Comparison of ENCODE assay signal across 19 cellular contexts in the genomic region with DNA sequence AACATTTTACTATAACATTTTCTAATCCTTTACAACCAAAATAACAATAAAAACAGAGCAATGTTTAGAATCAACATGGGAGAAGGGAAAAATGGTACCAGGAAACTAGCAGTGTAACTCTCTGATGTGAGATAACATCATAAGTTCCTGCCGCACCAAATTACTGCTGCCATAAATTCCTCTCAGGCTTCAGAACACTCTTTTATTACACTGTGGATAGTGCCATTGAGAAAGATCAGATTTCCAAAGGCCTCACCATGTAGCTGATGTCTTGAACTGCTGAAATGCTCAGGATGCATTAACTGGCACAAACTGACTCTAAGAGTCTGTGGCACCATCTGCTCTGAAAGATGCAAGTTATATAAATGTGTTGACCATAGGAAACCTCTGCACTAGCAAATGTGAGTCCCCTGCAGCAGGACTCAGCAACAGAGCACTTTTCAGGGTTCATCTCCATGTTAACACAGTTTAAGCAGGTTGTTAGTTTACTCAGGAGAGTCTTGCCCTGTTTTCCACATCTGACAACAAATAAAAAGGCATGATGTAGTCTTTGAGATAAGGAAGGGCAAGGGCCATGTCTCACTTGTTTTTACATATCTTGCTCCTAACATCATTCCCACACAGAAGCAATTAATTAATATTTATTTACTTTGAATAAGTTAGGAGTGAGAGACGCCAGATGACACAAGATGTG.
A peak's percentile ranks its signal among the peaks of the same experiment; 100 is the strongest.
DNase-seq lines count a peak whose midpoint lies in the region; ATAC-seq and TF ChIP-seq lines count a peak whose summit lies in the region.
"Had no signal": no experiment of that assay in that cellular context is flagged by ENCODE, and none has a peak within 500 bp of the region (broad histone marks: within the 10 kb centered on the region; RNA-seq: fewer than 3 reads in every experiment).

No MANE protein-coding gene starts in this region.

- peak overlapping the region in 1 of 2 experiments; percentile 55; a peak in 2 of 4 replicates for H3K27ac ChIP-seq in SK-N-SH (ENCODE audit: low read depth in 2 of 2, low read length in 1 of 2)
- no peak overlapping the region for H3K27ac ChIP-seq in endodermal cell (ENCODE audit: low read depth, low read length)
- H3K27ac ChIP-seq in CD8-positive, alpha-beta T cell (ENCODE audit: low read depth, low read length), result no peak overlapping the region
- H3K27ac ChIP-seq: 22Rv1, BLaER1, SJSA1 had no signal

- in situ Hi-C loops in T47D (cut with HindIII; ENCODE audit: low pct_unique_long_range_greater_than_20kb, low sequenced_read_pairs), result no loop called here

- no peak overlapping the region for H3K4me2 ChIP-seq in SK-N-SH
- H3K4me2 ChIP-seq: BLaER1 had no signal

- H4K20me1 ChIP-seq in SK-N-SH (ENCODE audit: insufficient read depth), result no peaks in the 10 kb centered on the region
- H4K20me1 ChIP-seq: BLaER1 had no signal

- POLR2A ChIA-PET in MCF 10A (lab: Yijun Ruan, JAX), result interaction anchor here (0.6 to 0.9 kb wide), 2 partner anchors 10 to 283 kb away, joined by 3 to 7 read pairs; no protein-coding TSS in a partner anchor
- POLR2A ChIA-PET in SK-N-SH (lab: Yijun Ruan, JAX), result no interaction called here
- POLR2A ChIA-PET in CD8-positive, alpha-beta T cell (lab: Charles Lee), result no interaction called here

- CTCF ChIA-PET in MCF 10A (lab: Yijun Ruan, JAX) (interaction anchor here (1.3 kb wide), 1 partner anchor 1462 kb away, joined by 5 read pairs; no protein-coding TSS in a partner anchor), SK-N-SH (lab: Yijun Ruan, JAX) (interaction anchor here (1.0 kb wide), 1 partner anchor 339 kb away, joined by 3 read pairs; no protein-coding TSS in a partner anchor)
- CTCF ChIA-PET in CD8-positive, alpha-beta T cell (lab: Charles Lee), result no interaction called here

- peaks cover 0 to 4% of the 10 kb centered on the region in 2 experiments; a peak in 2 of 4 replicates for H3K4me1 ChIP-seq in SK-N-SH (ENCODE audit: control insufficient read depth in 1 of 2, insufficient read depth in 2 of 2, low read depth in 1 of 2, low read length in 1 of 2)
- no peaks in the 10 kb centered on the region for H3K4me1 ChIP-seq in endodermal cell (ENCODE audit: control insufficient read depth, insufficient read depth, low read length)
- H3K4me1 ChIP-seq in CD8-positive, alpha-beta T cell (ENCODE audit: insufficient read depth, low read length), result no peaks in the 10 kb centered on the region
- H3K4me1 ChIP-seq: BLaER1, SJSA1 had no signal

- H3K4me3 ChIP-seq in SK-N-SH (ENCODE audit: low read depth in 2 of 2, low read length in 1 of 2) (no peak overlapping the region), endodermal cell (ENCODE audit: low read length) (no peak overlapping the region)
- H3K4me3 ChIP-seq in CD8-positive, alpha-beta T cell (ENCODE audit: low read depth, low read length), result no peak overlapping the region
- H3K4me3 ChIP-seq: BLaER1, SJSA1 had no signal

- H3K27ac Mint-ChIP-seq in MCF 10A (ENCODE audit: low read depth, unreplicated experiment), result no peak overlapping the region
- H3K27ac Mint-ChIP-seq in endodermal cell, result no peak overlapping the region
- H3K27ac Mint-ChIP-seq in CD8-positive, alpha-beta T cell, result no peak overlapping the region

- DNase-seq in T47D (ENCODE audit: low read depth in 1 of 2, low spot score in 1 of 2) (peak; percentile 9 to 56), MCF 10A (ENCODE audit: unreplicated experiment) (no peak), SK-N-SH (peak; percentile 22), left colon (peak; percentile 22 to 34), endodermal cell (no peak), NCI-H146 (lab: John Stamatoyannopoulos, UW) (no peak)
- no peak for DNase-seq in CD8-positive, alpha-beta T cell
- DNase-seq: H7, IMR-90, Karpas-422, NCI-H1930, NCI-H2171 treated with DMSO at 0.1 percent for 48 hours, NCI-H446 treated with DMSO at 0.1 percent for 48 hours, NCI-H82, PC-3 had no signal

- H3K4me3 Mint-ChIP-seq in MCF 10A (ENCODE audit: unreplicated experiment), result no peak overlapping the region
- no peak overlapping the region for H3K4me3 Mint-ChIP-seq in endodermal cell
- H3K4me3 Mint-ChIP-seq in CD8-positive, alpha-beta T cell, result no peak overlapping the region

- intact Hi-C loops in MCF 10A (cut with micrococcal nuclease), result no loop called here
- intact Hi-C loops in left colon (cut with DNase I, micrococcal nuclease), result no loop called here
- intact Hi-C loops in CD8-positive, alpha-beta T cell (cut with DNase I, micrococcal nuclease), result no loop called here

- H3K9me3 ChIP-seq in SK-N-SH, result no peaks in the 10 kb centered on the region
- no peaks in the 10 kb centered on the region for H3K9me3 ChIP-seq in endodermal cell (ENCODE audit: control insufficient read depth, low read length)
- H3K9me3 ChIP-seq in CD8-positive, alpha-beta T cell (ENCODE audit: low read length), result no peaks in the 10 kb centered on the region
- H3K9me3 ChIP-seq: SJSA1 had no signal

- no peaks in the 10 kb centered on the region for H3K36me3 Mint-ChIP-seq in MCF 10A (ENCODE audit: insufficient read depth, unreplicated experiment)
- H3K36me3 Mint-ChIP-seq in endodermal cell (ENCODE audit: low read depth), result no peaks in the 10 kb centered on the region
- H3K36me3 Mint-ChIP-seq in CD8-positive, alpha-beta T cell, result no peaks in the 10 kb centered on the region

- no peak overlapping the region for H2AFZ ChIP-seq in SK-N-SH (ENCODE audit: low read depth)

- H3K9me3 Mint-ChIP-seq in MCF 10A (ENCODE audit: unreplicated experiment), result no peaks in the 10 kb centered on the region
- no peaks in the 10 kb centered on the region for H3K9me3 Mint-ChIP-seq in endodermal cell
- H3K9me3 Mint-ChIP-seq in CD8-positive, alpha-beta T cell, result peaks cover 2% of the 10 kb centered on the region

- ATAC-seq in left colon (peak; percentile 100), GM21447 (IDR thresholded peaks at IDR 0.05; ENCODE audit: unreplicated experiment) (no peak)
- ATAC-seq in CD8-positive, alpha-beta T cell, result no peak
- ATAC-seq: PC-3 had no signal

- H3F3A ChIP-seq in SK-N-SH (replicated peaks; ENCODE audit: insufficient read depth), result no peaks in the 10 kb centered on the region

- WGBS in SK-N-SH (ENCODE audit: low lambda C conversion rate), result 23% methylated on average over 2 of the region's 2 CpGs
- WGBS in endodermal cell (ENCODE audit: insufficient coverage in 1 of 2, insufficient read length in 1 of 2), 2 experiments, result 78% methylated on average over 2 of the region's 2 CpGs; no CpG with 5 or more reads in 1 of the 2 experiments

- TF ChIP-seq RAD21 in SK-N-SH (IDR thresholded peaks at IDR 0.05; ENCODE audit: low read length), result no peak

- H3K27me3 Mint-ChIP-seq in MCF 10A (ENCODE audit: insufficient read depth, unreplicated experiment) (no peaks in the 10 kb centered on the region), endodermal cell (ENCODE audit: insufficient read depth) (no peaks in the 10 kb centered on the region)
- H3K27me3 Mint-ChIP-seq in CD8-positive, alpha-beta T cell (ENCODE audit: low read depth), result peaks cover 15% of the 10 kb centered on the region

- TF ChIP-seq CTCF in MCF 10A (IDR thresholded peaks at IDR 0.05; ENCODE audit: unreplicated experiment), result no peak
- TF ChIP-seq CTCF in SK-N-SH (IDR thresholded peaks at IDR 0.05), result no peak
- no peak for TF ChIP-seq CTCF in endodermal cell (conservative IDR thresholded peaks at IDR 0.05)
- TF ChIP-seq CTCF in CD8-positive, alpha-beta T cell (IDR thresholded peaks at IDR 0.05), result no peak

- H3K4me1 Mint-ChIP-seq in MCF 10A (ENCODE audit: insufficient read depth, unreplicated experiment), result no peaks in the 10 kb centered on the region
- H3K4me1 Mint-ChIP-seq in endodermal cell, result peaks cover 3% of the 10 kb centered on the region
- H3K4me1 Mint-ChIP-seq in CD8-positive, alpha-beta T cell (ENCODE audit: low read depth), result no peaks in the 10 kb centered on the region

- no TSS peak for BruUV-seq in MCF 10A (replicated peaks; lab: Mats Ljungman, UMichigan)

- no peaks in the 10 kb centered on the region for H3K9me2 ChIP-seq in SK-N-SH

- H3K36me3 ChIP-seq in SK-N-SH (replicated peaks in 1 of 2; ENCODE audit: control insufficient read depth in 1 of 2, insufficient read depth in 2 of 2, low read length in 1 of 2) (no peaks in the 10 kb centered on the region), endodermal cell (ENCODE audit: control insufficient read depth, insufficient read depth, low read length) (no peaks in the 10 kb centered on the region)
- H3K36me3 ChIP-seq in CD8-positive, alpha-beta T cell (ENCODE audit: insufficient read depth, low read length), result no peaks in the 10 kb centered on the region
- H3K36me3 ChIP-seq: BLaER1, SJSA1 had no signal

- H3K9ac ChIP-seq in SK-N-SH (no peak overlapping the region), endodermal cell (ENCODE audit: extremely low read depth, low read length, poor library complexity, severe bottlenecking) (no peak overlapping the region)
- H3K9ac ChIP-seq: BLaER1 had no signal

- H3K27me3 ChIP-seq in SK-N-SH (ENCODE audit: insufficient read depth), result no peaks in the 10 kb centered on the region
- no peaks in the 10 kb centered on the region for H3K27me3 ChIP-seq in endodermal cell (ENCODE audit: control insufficient read depth, insufficient read depth, low read length, poor library complexity, severe bottlenecking)
- H3K27me3 ChIP-seq in CD8-positive, alpha-beta T cell (ENCODE audit: insufficient read depth, low read length), result no peaks in the 10 kb centered on the region
- H3K27me3 ChIP-seq: BLaER1, SJSA1 had no signal

- peak in 1 of 2 experiments; percentile 43; a peak in 1 of 4 replicates for TF ChIP-seq EP300 in SK-N-SH (IDR thresholded peaks at IDR 0.05; ENCODE audit: borderline replicate concordance in 1 of 2, low read depth in 1 of 2, low read length in 1 of 2)

- no peaks in the 10 kb centered on the region for H3K79me2 ChIP-seq in SK-N-SH (ENCODE audit: insufficient read depth)

TF ChIP-seq in SK-N-SH, 30 proteins besides CTCF, POLR2A, EP300 and RAD21 (continues in another document):
- TF ChIP-seq TAF1 (IDR thresholded peaks at IDR 0.05; ENCODE audit: borderline replicate concordance, low read depth, low read length) (no peak), GATA2 (CRISPR knock-in tag; IDR thresholded peaks at IDR 0.05) (peak; percentile 66), RFX5 (IDR thresholded peaks at IDR 0.05; ENCODE audit: low read length) (no peak), RXRA (IDR thresholded peaks at IDR 0.05; ENCODE audit: borderline replicate concordance, low read depth) (no peak), JUND (IDR thresholded peaks at IDR 0.05) (no peak), TEAD4 (IDR thresholded peaks at IDR 0.05; ENCODE audit: borderline replicate concordance, insufficient read depth) (no peak), FOXM1 (IDR thresholded peaks at IDR 0.05; ENCODE audit: low read depth) (no peak)
- TF ChIP-seq, protein P1, sequence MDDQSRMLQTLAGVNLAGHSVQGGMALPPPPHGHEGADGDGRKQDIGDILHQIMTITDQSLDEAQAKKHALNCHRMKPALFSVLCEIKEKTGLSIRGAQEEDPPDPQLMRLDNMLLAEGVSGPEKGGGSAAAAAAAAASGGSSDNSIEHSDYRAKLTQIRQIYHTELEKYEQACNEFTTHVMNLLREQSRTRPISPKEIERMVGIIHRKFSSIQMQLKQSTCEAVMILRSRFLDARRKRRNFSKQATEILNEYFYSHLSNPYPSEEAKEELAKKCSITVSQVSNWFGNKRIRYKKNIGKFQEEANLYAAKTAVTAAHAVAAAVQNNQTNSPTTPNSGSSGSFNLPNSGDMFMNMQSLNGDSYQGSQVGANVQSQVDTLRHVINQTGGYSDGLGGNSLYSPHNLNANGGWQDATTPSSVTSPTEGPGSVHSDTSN (IDR thresholded peaks at IDR 0.05), result peak; percentile 27; the same call in 1 of the 2 replicates

Comparison
In these comparisons a context has a peak if more than half of its experiments do, and no peak if none do; other contexts are left out.
1. DNase-seq: peak in T47D (2 of 2), SK-N-SH (single experiment) and left colon (2 of 2); none in MCF 10A (single experiment), endodermal cell (single experiment), CD8-positive, alpha-beta T cell (0 of 7) and NCI-H146 (single experiment).